Comparison of ENCODE assay signal across 8 cellular contexts in the genomic region with DNA sequence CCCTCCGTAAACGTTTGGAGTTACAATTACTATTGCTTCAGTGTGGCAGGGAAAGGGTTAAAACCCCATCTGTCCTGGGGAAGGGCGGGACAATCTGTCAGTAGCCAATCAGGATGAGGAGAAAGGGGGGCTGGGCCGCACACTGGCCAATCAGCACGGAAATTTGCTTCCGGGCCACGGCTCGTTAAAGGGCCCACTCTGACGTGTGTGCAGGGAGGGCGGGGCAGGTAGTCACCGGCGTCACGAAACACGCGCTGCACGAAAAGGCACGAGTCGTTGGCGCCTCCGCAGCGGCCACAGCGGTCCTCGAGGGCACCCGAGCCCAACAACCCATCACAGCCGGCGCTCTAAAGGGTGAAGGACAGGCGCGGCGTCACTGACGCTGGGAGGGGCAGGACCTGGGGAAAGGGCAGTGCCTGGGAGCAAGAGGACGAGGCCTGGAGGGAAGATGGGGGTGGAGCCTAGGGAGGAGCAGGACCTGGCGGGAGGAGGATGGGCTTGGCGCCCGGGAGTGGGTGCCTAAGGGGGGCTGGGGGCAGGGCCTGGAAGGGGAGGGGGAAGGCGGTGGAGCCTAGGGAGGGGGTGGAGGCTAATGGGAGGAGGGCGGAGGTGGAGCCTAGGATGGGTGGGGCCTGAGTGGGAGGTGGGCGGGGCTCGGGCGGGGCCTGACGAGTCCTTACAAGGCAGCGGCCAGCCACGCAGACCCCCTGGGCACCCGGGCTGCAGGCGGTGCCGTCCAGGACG. TPM values are rescaled to one million over a fixed set of nuclear protein-coding genes. Genes with fewer than 3 reads are reported as not detected.
A peak's percentile ranks its signal among the peaks of the same experiment; 100 is the strongest.
DNase-seq lines count a peak whose midpoint lies in the region; ATAC-seq and TF ChIP-seq lines count a peak whose summit lies in the region.

No MANE protein-coding gene starts in this region.

- H3K36me3 Mint-ChIP-seq in activated B cell treated with CpG ODN at 0.5 μM for 24 hours (ENCODE audit: low read depth), result no peaks in the 10 kb centered on the region

- intact Hi-C loops in activated B cell treated with CpG ODN at 0.5 μM for 24 hours (cut with micrococcal nuclease) (loop anchor here (1.0 kb wide), 2 partner anchors 18 to 29 kb away; a partner anchor contains a TSS), mammary epithelial cell (cut with micrococcal nuclease) (no loop called here)

- H3K27ac ChIP-seq in mammary epithelial cell (ENCODE audit: insufficient read depth, low read depth, low read length) (no peak overlapping the region), iPS-18a (ENCODE audit: low read length) (no peak overlapping the region)

- H3K4me3 ChIP-seq in mammary epithelial cell (replicated peaks in 1 of 3; ENCODE audit: insufficient read depth in 1 of 3, low read depth in 2 of 3, low read length in 3 of 3), result peak overlapping the region in 2 of 3 experiments; percentile 45 to 60
- H3K4me3 ChIP-seq in iPS-18a (ENCODE audit: low read length), result peak overlapping the region; percentile 70
- peak overlapping the region; percentile 55 for H3K4me3 ChIP-seq in skeletal muscle cell (ENCODE audit: low read depth, low read length)

- WGBS in mammary epithelial cell (ENCODE audit: low coverage, missing lambda C conversion rate), result 5% methylated on average over 4 of the region's 46 CpGs

- peaks cover 22% of the 10 kb centered on the region for H3K4me1 ChIP-seq in mammary epithelial cell (ENCODE audit: insufficient read depth, low read length)
- no peaks in the 10 kb centered on the region for H3K4me1 ChIP-seq in iPS-18a (ENCODE audit: control insufficient read depth, low read depth, low read length)

- no peaks in the 10 kb centered on the region for H4K20me1 ChIP-seq in mammary epithelial cell (ENCODE audit: insufficient read depth, low read length)

- CTCF ChIA-PET in activated B cell treated with CpG ODN at 0.5 μM for 24 hours (lab: Charles Lee) (no interaction called here), mammary epithelial cell (lab: Charles Lee; ENCODE audit: low non-redundant PET) (no interaction called here)

- dilution Hi-C loops in mammary epithelial cell (cut with HindIII; ENCODE audit: low sequenced_read_pairs), result no loop called here

- no peaks in the 10 kb centered on the region for H3K79me2 ChIP-seq in mammary epithelial cell (ENCODE audit: insufficient read depth, low read length)

- no peak overlapping the region for H3K9ac ChIP-seq in mammary epithelial cell (ENCODE audit: insufficient read depth, low read length)
- no peak overlapping the region for H3K9ac ChIP-seq in iPS-18a (ENCODE audit: low read length)

- H2AFZ ChIP-seq in mammary epithelial cell (ENCODE audit: low read depth, low read length), result peak overlapping the region; percentile 84

- POLR2A ChIA-PET in activated B cell treated with CpG ODN at 0.5 μM for 24 hours (lab: Charles Lee), result interaction anchor here (0.7 kb wide), 1 partner anchor 125 kb away, joined by 3 read pairs; no protein-coding TSS in a partner anchor

- in situ Hi-C loops in ACHN (cut with HindIII; ENCODE audit: low pct_ligation_motif_present, low pct_unique_long_range_greater_than_20kb, low sequenced_read_pairs), result no loop called here
- in situ Hi-C loops in mammary epithelial cell (cut with MboI; ENCODE audit: low sequenced_read_pairs in 2 of 2), result no loop called here

- DNase-seq in ACHN, result peak; percentile 89
- peak; percentile 72 for DNase-seq in H4 (ENCODE audit: low spot score)
- peak; percentile 97 for DNase-seq in NCI-H2171 (lab: John Stamatoyannopoulos, UW)
- DNase-seq in activated B cell treated with CpG ODN at 0.5 μM for 24 hours, result peak; percentile 72
- peak; percentile 89 for DNase-seq in mammary epithelial cell
- peak; percentile 82 for DNase-seq in skeletal muscle cell (ENCODE audit: low read depth)

- peak overlapping the region; percentile 80 for H3K27ac Mint-ChIP-seq in activated B cell treated with CpG ODN at 0.5 μM for 24 hours

- H3K4me3 Mint-ChIP-seq in activated B cell treated with CpG ODN at 0.5 μM for 24 hours, result peak overlapping the region; percentile 80

- H3K27me3 ChIP-seq in mammary epithelial cell (ENCODE audit: insufficient read depth, low read length) (no peaks in the 10 kb centered on the region), iPS-18a (ENCODE audit: control insufficient read depth, insufficient read depth, low read length) (peaks cover 61% of the 10 kb centered on the region)

- H3K4me2 ChIP-seq in mammary epithelial cell (ENCODE audit: insufficient read depth, low read depth, low read length), result peak overlapping the region; percentile 74

- TF ChIP-seq CTCF in activated B cell treated with CpG ODN at 0.5 μM for 24 hours (IDR thresholded peaks at IDR 0.05) (no peak), mammary epithelial cell (conservative IDR thresholded peaks at IDR 0.05 in 1 of 2, IDR thresholded peaks at IDR 0.05 in 1 of 2; ENCODE audit: extremely low read depth in 1 of 2, insufficient read depth in 1 of 2, low read depth in 1 of 2, low read length in 2 of 2) (no peak)

- H3K9me3 Mint-ChIP-seq in activated B cell treated with CpG ODN at 0.5 μM for 24 hours, result no peaks in the 10 kb centered on the region

- H3K27me3 Mint-ChIP-seq in activated B cell treated with CpG ODN at 0.5 μM for 24 hours, result peaks cover 39% of the 10 kb centered on the region

- H3K9me3 ChIP-seq in mammary epithelial cell (replicated peaks; ENCODE audit: insufficient read depth, low read length), result no peaks in the 10 kb centered on the region
- H3K9me3 ChIP-seq in iPS-18a (ENCODE audit: control insufficient read depth, low read depth, low read length), result no peaks in the 10 kb centered on the region

- ATAC-seq in activated B cell treated with CpG ODN at 0.5 μM for 24 hours (ENCODE audit: low read depth) (peak; percentile 89), HG03521 (IDR thresholded peaks at IDR 0.05; ENCODE audit: unreplicated experiment) (no peak)

- BruUV-seq in mammary epithelial cell (replicated peaks; lab: Mats Ljungman, UMichigan), result no TSS peak

- H3K4me1 Mint-ChIP-seq in activated B cell treated with CpG ODN at 0.5 μM for 24 hours, result peaks cover 14% of the 10 kb centered on the region

- H3K36me3 ChIP-seq in mammary epithelial cell (ENCODE audit: insufficient read depth, low read length) (no peaks in the 10 kb centered on the region), iPS-18a (ENCODE audit: control insufficient read depth, low read depth, low read length) (no peaks in the 10 kb centered on the region)

RNA-seq across cellular contexts. Expression of a gene that starts 4.9 kb away (rescaled TPM):
- total RNA-seq in H4 (2014; rRNA removed; shearing (Covaris generic)), result 0.72 and 1.8 TPM in 2 replicates
- total RNA-seq in activated B cell treated with CpG ODN at 0.5 μM for 24 hours (not detected in 2 replicates), mammary epithelial cell (10 to 100 TPM in 1 of 2 donors, 1 to 10 TPM in 1; 5.3 to 21.9 TPM)
- 6.0 TPM for polyA plus RNA-seq in mammary epithelial cell
- polyA minus RNA-seq in mammary epithelial cell, result not detected

RNA-seq across cellular contexts. Expression of a gene that starts 15.9 kb away (rescaled TPM):
- not detected in 2 replicates for total RNA-seq in H4 (2014; rRNA removed; shearing (Covaris generic))
- not detected in 2 replicates for total RNA-seq in activated B cell treated with CpG ODN at 0.5 μM for 24 hours
- not detected for total RNA-seq in mammary epithelial cell
- polyA plus RNA-seq in mammary epithelial cell, result not detected
- polyA minus RNA-seq in mammary epithelial cell, result not detected

RNA-seq across cellular contexts. Expression of a gene that starts 17.0 kb away (rescaled TPM):
- 0.92 and 1.2 TPM in 2 replicates for total RNA-seq in H4 (2014; rRNA removed; shearing (Covaris generic))
- total RNA-seq in activated B cell treated with CpG ODN at 0.5 μM for 24 hours, result 1.1 and 1.5 TPM in 2 replicates
- total RNA-seq in mammary epithelial cell, result 1 to 10 TPM; 1.7 to 2.4 TPM
- 1.2 TPM for polyA plus RNA-seq in mammary epithelial cell
- polyA minus RNA-seq in mammary epithelial cell, result not detected

RNA-seq across cellular contexts. Expression of a gene that starts 17.8 kb away (rescaled TPM):
- total RNA-seq in H4 (2014; rRNA removed; shearing (Covaris generic)), result 0.31 TPM in 1 of 2 replicates, not detected in the other
- 1.2 and 1.3 TPM in 2 replicates for total RNA-seq in activated B cell treated with CpG ODN at 0.5 μM for 24 hours
- total RNA-seq in mammary epithelial cell, result 1 to 10 TPM; 1.0 to 3.5 TPM
- 0.56 TPM for polyA plus RNA-seq in mammary epithelial cell
- polyA minus RNA-seq in mammary epithelial cell, result not detected

RNA-seq across cellular contexts. Expression of a gene that starts 28.9 kb away (rescaled TPM):
- 7.9 and 10.5 TPM in 2 replicates for total RNA-seq in H4 (2014; rRNA removed; shearing (Covaris generic))
- total RNA-seq in activated B cell treated with CpG ODN at 0.5 μM for 24 hours (42.8 and 55.7 TPM in 2 replicates), mammary epithelial cell (10 to 100 TPM; 25.8 to 41.9 TPM)
- polyA plus RNA-seq in mammary epithelial cell, result 22.2 TPM
- polyA minus RNA-seq in mammary epithelial cell, result 9.1 TPM
